Comparison of ENCODE assay signal across 9 cellular contexts in the genomic region with DNA sequence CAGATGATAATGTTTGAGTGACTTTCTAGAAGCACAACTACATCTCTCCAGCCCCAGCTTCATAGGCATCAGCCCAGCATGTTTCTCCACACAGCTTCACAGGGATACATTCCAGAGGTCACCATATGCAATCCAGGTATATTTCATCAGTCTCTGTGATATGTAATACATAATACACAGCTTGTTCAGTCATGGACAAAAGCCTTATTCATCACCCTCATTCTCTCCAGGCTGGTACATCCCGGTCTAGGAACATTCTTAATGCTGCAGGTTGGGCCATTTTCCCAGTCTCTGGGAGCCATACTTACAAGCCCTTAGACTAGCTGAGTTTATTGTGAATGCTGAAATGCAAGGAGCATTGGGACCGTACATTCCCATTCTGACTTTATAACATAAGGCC.
"Had no signal": no experiment of that assay in that cellular context is flagged by ENCODE, and none has a peak within 500 bp of the region (broad histone marks: within the 10 kb centered on the region; RNA-seq: fewer than 3 reads in every experiment).

No MANE protein-coding gene starts in this region.

- H3K4me3 ChIP-seq: GM23248, HAP-1 had no signal

- H3K27ac ChIP-seq: GM23248, HL-60 had no signal

- H3K36me3 ChIP-seq: HAP-1 had no signal

- DNase-seq: GM23248, GOT3, H7, HFFc6 had no signal

- H3K4me3 Mint-ChIP-seq: HFFc6, IgD-negative memory B cell had no signal

- ATAC-seq: HCT116, HepG2 had no signal

- H3K9ac ChIP-seq: GM23248 had no signal

- H3K9me3 ChIP-seq: HAP-1 had no signal

- H3K4me1 ChIP-seq: HAP-1 had no signal

- H2AFZ ChIP-seq: GM23248 had no signal

- H3K27ac Mint-ChIP-seq: HFFc6, IgD-negative memory B cell had no signal
